ENCODE assay signal across 8 cellular contexts in genomic region chr11:6443269-6444003, GRCh38. TPM values are rescaled to one million over a fixed set of nuclear protein-coding genes. Genes with fewer than 3 reads are reported as not detected.
DNase-seq lines count a peak whose midpoint lies in the region; ATAC-seq, FAIRE-seq and TF ChIP-seq lines count a peak whose summit lies in the region.

No MANE protein-coding gene starts in this region.

- H3K27ac ChIP-seq in A549 = no peak overlapping the region
- H3K27ac ChIP-seq in esophagus squamous epithelium = no peak overlapping the region
- H3K27ac ChIP-seq in neural cell (ENCODE audit: low read length) = no peak overlapping the region

- TF ChIP-seq RAD21 in A549 (conservative IDR thresholded peaks at IDR 0.05 in 1 of 2, IDR thresholded peaks at IDR 0.05 in 1 of 2) (peak; percentile 73 to 75), neural cell (conservative IDR thresholded peaks at IDR 0.05) (peak; percentile 65)

- TF ChIP-seq EP300 in A549 (IDR thresholded peaks at IDR 0.05) (no peak), neural cell (conservative IDR thresholded peaks at IDR 0.05; ENCODE audit: poor library complexity, severe bottlenecking) (no peak)

- no peaks in the 10 kb centered on the region for H3K79me2 ChIP-seq in neural cell (replicated peaks; ENCODE audit: insufficient read depth, low read length)

- ATAC-seq in A549 = peak; percentile 56 to 83; a peak in 5 of 6 replicates
- peak; percentile 48 for ATAC-seq in GM18499 (IDR thresholded peaks at IDR 0.05; ENCODE audit: insufficient read depth, unreplicated experiment)
- ATAC-seq in HG02943 (IDR thresholded peaks at IDR 0.05; ENCODE audit: low read depth, unreplicated experiment) = peak; percentile 62

- CTCF ChIA-PET in A549 (lab: Yijun Ruan, JAX) = interaction anchor here (0.7 to 9.6 kb wide), 25 partner anchors 9 to 315 kb away, joined by 3 to 142 read pairs (median 4); partner anchors contain the start of genes APBB1, ARFIP2 and TIMM10B

- H3K9ac ChIP-seq in neural cell (ENCODE audit: low read length) = no peak overlapping the region

- H3K27me3 ChIP-seq in esophagus squamous epithelium (no peaks in the 10 kb centered on the region), neural cell (ENCODE audit: insufficient read depth, low read depth, low read length) (no peaks in the 10 kb centered on the region)

- DNase-seq in A549 (ENCODE audit: low read depth in 1 of 2, low spot score in 1 of 2) (peak; percentile 36 to 57), NOMO-1 treated with DMSO at 0.1 percent for 48 hours (lab: John Stamatoyannopoulos, UW; ENCODE audit: unreplicated experiment) (peak; percentile 26), esophagus squamous epithelium (lab: John Stamatoyannopoulos, UW) (no peak), superior temporal gyrus (ENCODE audit: extremely low spot score) (peak; percentile 88)
- peak; percentile 75 for DNase-seq in activated CD8-positive, alpha-beta memory T cell treated with anti-CD3 and anti-CD28 coated beads, Interleukin-2, amount 50 U/mL, for 48 hours

- WGBS in A549 (ENCODE audit: missing lambda C conversion rate) = 20% methylated on average over 5 of the region's 5 CpGs
- 21 to 27% methylated on average over 5 of the region's 5 CpGs for WGBS in esophagus squamous epithelium, 2 donors

- no peaks in the 10 kb centered on the region for H3F3A ChIP-seq in neural cell (ENCODE audit: insufficient read depth, low read length, poor library complexity, severe bottlenecking)

- no peak overlapping the region for H2AFZ ChIP-seq in neural cell (ENCODE audit: low read depth, low read length)

- H3K9me3 ChIP-seq in A549 (no peaks in the 10 kb centered on the region), esophagus squamous epithelium (no peaks in the 10 kb centered on the region), neural cell (ENCODE audit: low read length) (no peaks in the 10 kb centered on the region)

- no peak for TF ChIP-seq POLR2A in A549 (IDR thresholded peaks at IDR 0.05; ENCODE audit: low read length)
- no peak for TF ChIP-seq POLR2A in esophagus squamous epithelium (IDR thresholded peaks at IDR 0.05)

- intact Hi-C loops in esophagus squamous epithelium (cut with DNase I) = loop anchor here (5.0 to 10.0 kb wide), 2 partner anchors 61 to 66 kb away; no protein-coding TSS in a partner anchor

- TF ChIP-seq CTCF in A549 (IDR thresholded peaks at IDR 0.05) (peak; percentile 64), esophagus squamous epithelium (IDR thresholded peaks at IDR 0.05) (peak; percentile 64 to 80 (median 73)), neural cell (IDR thresholded peaks at IDR 0.05; ENCODE audit: poor library complexity, severe bottlenecking) (peak; percentile 67)

- peaks cover 0 to 9% (median 0%) of the 10 kb centered on the region in 3 donors for H3K36me3 ChIP-seq in esophagus squamous epithelium
- H3K36me3 ChIP-seq in neural cell (ENCODE audit: insufficient read depth, low read length) = no peaks in the 10 kb centered on the region

- no peaks in the 10 kb centered on the region for H4K20me1 ChIP-seq in neural cell (ENCODE audit: insufficient read depth)

- no peak for FAIRE-seq in A549 (lab: Jason Lieb, UNC)

- POLR2A ChIA-PET in A549 (lab: Yijun Ruan, JAX) = interaction anchor here (1.0 to 1.6 kb wide), 2 partner anchors 24 to 64 kb away, joined by 3 to 9 read pairs; partner anchors contain the start of gene APBB1

- H3K4me3 ChIP-seq in A549 (no peak overlapping the region), esophagus squamous epithelium (no peak overlapping the region), neural cell (ENCODE audit: low read length) (no peak overlapping the region)

- H3K4me1 ChIP-seq in A549 (peaks cover 13% of the 10 kb centered on the region), esophagus squamous epithelium (peaks cover 0 to 3% (median 0%) of the 10 kb centered on the region in 3 donors)

- H3K4me2 ChIP-seq in A549 (no peak overlapping the region), neural cell (ENCODE audit: low read length) (no peak overlapping the region)

- H3K9me2 ChIP-seq in neural cell (ENCODE audit: insufficient read depth, low read length) = no peaks in the 10 kb centered on the region

TF ChIP-seq in A549, 52 proteins besides CTCF, POLR2A, EP300 and RAD21:
- TF ChIP-seq, protein P1, sequence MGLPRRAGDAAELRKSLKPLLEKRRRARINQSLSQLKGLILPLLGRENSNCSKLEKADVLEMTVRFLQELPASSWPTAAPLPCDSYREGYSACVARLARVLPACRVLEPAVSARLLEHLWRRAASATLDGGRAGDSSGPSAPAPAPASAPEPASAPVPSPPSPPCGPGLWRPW (IDR thresholded peaks at IDR 0.05) = no peak
- TF ChIP-seq SMC3 (IDR thresholded peaks at IDR 0.05) = peak; percentile 71
TF ChIP-seq in A549: peak in this region for 1.

TF ChIP-seq in neural cell, 6 proteins besides CTCF, POLR2A, EP300 and RAD21:
- TF ChIP-seq TAF1 (IDR thresholded peaks at IDR 0.05; ENCODE audit: low read depth) (no peak), SMC3 (conservative IDR thresholded peaks at IDR 0.05; ENCODE audit: poor library complexity) (peak; percentile 70), EZH2 (IDR thresholded peaks at IDR 0.05; ENCODE audit: borderline replicate concordance, insufficient read depth, low read length, poor library complexity, severe bottlenecking) (no peak)

RNA-seq across cellular contexts. Expression of gene HPX, which starts 2.6 kb away (rescaled TPM):
- polyA plus RNA-seq in A549 (2011; rRNA removed) (0.66 and 1.5 TPM in 2 replicates), A549 (2017; fragmentation: RNase III; extraction: RNeasy Plus Mini Kit Qiagen cat#74134 plus additional on column Dnase treatment) (0.35 to 0.70 TPM (median 0.57 TPM) in 3 replicates), neural cell (11.1 and 17.3 TPM in 2 replicates)
- polyA plus RNA-seq in A549 (2012; cell fraction: cytosol; rRNA removed) = 0.36 and 0.44 TPM in 2 replicates
- 3.1 and 5.6 TPM in 2 replicates for polyA plus RNA-seq in A549 (2012; cell fraction: nucleus; rRNA removed)
- polyA minus RNA-seq in A549 (2011; rRNA and poly(A)+ RNA removed) = 2.3 and 2.6 TPM in 2 replicates
- total RNA-seq in esophagus squamous epithelium = under 1 TPM in 1 of 4 donors, not detected in 3; 0.76 TPM
- polyA minus RNA-seq in neural cell = 7.5 and 8.1 TPM in 2 replicates

RNA-seq across cellular contexts. Expression of gene APBB1, which starts 24.5 kb away (rescaled TPM):
- polyA plus RNA-seq in A549 (2011; rRNA removed) = 13.6 and 17.2 TPM in 2 replicates
- polyA plus RNA-seq in A549 (2012; cell fraction: cytosol; rRNA removed) = 16.9 and 19.0 TPM in 2 replicates
- 25.6 and 26.3 TPM in 2 replicates for polyA plus RNA-seq in A549 (2012; cell fraction: nucleus; rRNA removed)
- 14.4 to 18.5 TPM (median 16.4 TPM) in 3 replicates for polyA plus RNA-seq in A549 (2017; fragmentation: RNase III; extraction: RNeasy Plus Mini Kit Qiagen cat#74134 plus additional on column Dnase treatment)
- 31.3 and 32.8 TPM in 2 replicates for polyA minus RNA-seq in A549 (2011; rRNA and poly(A)+ RNA removed)
- 10 to 100 TPM in 2 of 4 donors, 1 to 10 TPM in 2; 2.7 to 29.0 (median 9.9) TPM for total RNA-seq in esophagus squamous epithelium
- polyA plus RNA-seq in neural cell = 283 and 323 TPM in 2 replicates
- polyA minus RNA-seq in neural cell = 257 and 277 TPM in 2 replicates

RNA-seq across cellular contexts. Expression of gene TRIM3, which starts 30.3 kb away (rescaled TPM):
- polyA plus RNA-seq in A549 (2011; rRNA removed) (10.0 and 11.3 TPM in 2 replicates), A549 (2017; fragmentation: RNase III; extraction: RNeasy Plus Mini Kit Qiagen cat#74134 plus additional on column Dnase treatment) (17.5 to 19.8 TPM (median 19.6 TPM) in 3 replicates), neural cell (81.7 and 120 TPM in 2 replicates)
- polyA plus RNA-seq in A549 (2012; cell fraction: cytosol; rRNA removed) = 14.2 and 15.4 TPM in 2 replicates
- 81.0 and 86.4 TPM in 2 replicates for polyA plus RNA-seq in A549 (2012; cell fraction: nucleus; rRNA removed)
- 9.8 and 13.2 TPM in 2 replicates for polyA minus RNA-seq in A549 (2011; rRNA and poly(A)+ RNA removed)
- total RNA-seq in esophagus squamous epithelium = 10 to 100 TPM in 1 of 4 donors, 1 to 10 TPM in 3; 4.0 to 13.5 (median 7.0) TPM
- 71.5 and 73.3 TPM in 2 replicates for polyA minus RNA-seq in neural cell

RNA-seq across cellular contexts. Expression of gene ARFIP2, which starts 37.7 kb away (rescaled TPM):
- polyA plus RNA-seq in A549 (2011; rRNA removed) (87.9 and 88.5 TPM in 2 replicates), A549 (2017; fragmentation: RNase III; extraction: RNeasy Plus Mini Kit Qiagen cat#74134 plus additional on column Dnase treatment) (68.7 to 80.0 TPM (median 79.2 TPM) in 3 replicates), neural cell (83.7 and 89.9 TPM in 2 replicates)
- 66.8 and 75.5 TPM in 2 replicates for polyA plus RNA-seq in A549 (2012; cell fraction: cytosol; rRNA removed)
- polyA plus RNA-seq in A549 (2012; cell fraction: nucleus; rRNA removed) = 112 and 114 TPM in 2 replicates
- polyA minus RNA-seq in A549 (2011; rRNA and poly(A)+ RNA removed) = 66.9 and 74.9 TPM in 2 replicates
- total RNA-seq in esophagus squamous epithelium = 10 to 100 TPM; 39.4 to 74.6 (median 50.8) TPM
- polyA minus RNA-seq in neural cell = 44.3 and 49.2 TPM in 2 replicates

RNA-seq across cellular contexts. Expression of gene TIMM10B, which starts 37.9 kb away (rescaled TPM):
- polyA plus RNA-seq in A549 (2011; rRNA removed) (31.6 and 35.6 TPM in 2 replicates), A549 (2017; fragmentation: RNase III; extraction: RNeasy Plus Mini Kit Qiagen cat#74134 plus additional on column Dnase treatment) (20.6 to 24.4 TPM (median 22.0 TPM) in 3 replicates), neural cell (21.8 and 24.9 TPM in 2 replicates)
- 33.3 and 34.7 TPM in 2 replicates for polyA plus RNA-seq in A549 (2012; cell fraction: cytosol; rRNA removed)
- polyA plus RNA-seq in A549 (2012; cell fraction: nucleus; rRNA removed) = 24.3 and 29.1 TPM in 2 replicates
- polyA minus RNA-seq in A549 (2011; rRNA and poly(A)+ RNA removed) = 22.3 and 46.1 TPM in 2 replicates
- total RNA-seq in esophagus squamous epithelium = 10 to 100 TPM; 17.0 to 40.2 (median 29.6) TPM
- polyA minus RNA-seq in neural cell = 40.4 and 42.4 TPM in 2 replicates

Comparison
In these comparisons a context has a peak if more than half of its experiments do, and no peak if none do; other contexts are left out.
1. RNA of gene APBB1, which starts 24.5 kb away (polyA plus RNA-seq): 283 to 323 TPM in neural cell; 13.6 to 26.3 TPM in A549; every median in the first group is over 10 times any median in the second.
2. Peak in every context shown above with its lines, with median percentiles within 50 percentile points of each other: ATAC-seq and CTCF ChIP-seq.